In the genomic region with DNA sequence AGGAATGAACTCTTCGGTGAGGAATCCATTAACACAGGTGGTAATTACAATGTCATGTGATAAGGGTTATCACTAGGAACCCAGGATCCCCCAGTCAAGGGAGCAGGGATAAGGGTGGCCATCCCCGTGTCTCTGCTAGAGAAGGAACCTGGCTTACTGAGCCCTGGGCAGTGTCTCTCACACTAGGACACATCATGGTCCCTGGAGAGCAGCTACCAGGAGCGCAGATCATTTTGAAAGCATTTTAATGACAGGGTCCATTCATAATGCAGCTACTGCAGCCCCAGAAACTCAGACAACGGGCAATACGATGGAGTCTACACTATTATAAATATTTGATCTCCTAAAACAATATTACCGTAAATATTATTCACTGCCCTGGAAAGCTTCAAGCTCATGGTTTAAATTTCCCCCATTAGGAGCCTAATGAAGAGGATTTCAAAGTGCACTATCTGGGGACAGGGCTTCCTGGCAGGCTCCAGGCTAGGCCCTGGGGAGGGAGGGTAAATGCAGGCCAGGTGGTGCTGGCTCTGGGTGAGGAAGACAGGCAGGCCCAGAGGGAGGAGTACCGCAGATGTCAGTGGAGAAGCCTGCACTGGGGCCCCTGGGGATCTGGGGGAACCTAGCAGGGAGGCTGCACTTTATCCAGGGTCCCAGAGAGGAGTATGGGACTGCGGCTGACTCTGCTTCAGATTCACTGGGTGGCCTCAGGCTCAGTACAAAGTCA, we compare ENCODE assay signal across 23 cellular contexts. TPM values are rescaled to one million over a fixed set of nuclear protein-coding genes. Genes with fewer than 3 reads are reported as not detected.
"Had no signal": no experiment of that assay in that cellular context is flagged by ENCODE, and none has a peak within 500 bp of the region (broad histone marks: within the 10 kb centered on the region; RNA-seq: fewer than 3 reads in every experiment).

No MANE protein-coding gene starts in this region.

- DNase-seq: activated CD4-positive, alpha-beta T cell treated with anti-CD3 and anti-CD28 coated beads for 1 hour; activated T-cell treated with anti-CD3 and anti-CD28 coated beads, Interleukin-2, amount 50 U/mL, for 1 hour; adrenal gland; brain microvascular endothelial cell; caudate nucleus; effector memory CD4-positive, alpha-beta T cell; foreskin melanocyte; hippocampal formation; kidney glomerular epithelial cell; left ventricle myocardium inferior; naive thymus-derived CD8-positive, alpha-beta T cell; pancreas; psoas muscle; right cardiac atrium; stimulated activated CD4-positive, alpha-beta T cell treated with anti-CD3 and anti-CD28 coated beads, Interleukin-12 subunit alpha, Interleukin-12 subunit beta, amount 100 ng/mL, for 4 hours; stomach had no signal

- H3K27me3 ChIP-seq: adrenal gland, ascending aorta, brain microvascular endothelial cell, pancreas, suprapubic skin, tibial nerve had no signal

- H3K27ac ChIP-seq: adrenal gland, ascending aorta, brain microvascular endothelial cell, left ventricle myocardium inferior, pancreas, psoas muscle, stomach, suprapubic skin, tibial nerve had no signal

- H3K36me3 ChIP-seq: adrenal gland, ascending aorta, brain microvascular endothelial cell, left ventricle myocardium inferior, pancreas, stomach, suprapubic skin, tibial nerve had no signal

- H3K4me1 Mint-ChIP-seq: activated T-helper 17 cell treated with anti-CD3 and anti-CD28 coated beads, Interleukin-2, amount 50 U/mL, for 72 hours had no signal

- H3K4me3 ChIP-seq: adrenal gland, ascending aorta, left ventricle myocardium inferior, pancreas, psoas muscle, stomach, suprapubic skin, tibial nerve had no signal

- H3K27ac Mint-ChIP-seq: activated naive CD8-positive, alpha-beta T cell; activated T-helper 17 cell treated with anti-CD3 and anti-CD28 coated beads, Interleukin-2, amount 50 U/mL, for 72 hours; mesothelial cell of epicardium had no signal

- H3K9me3 Mint-ChIP-seq: activated T-helper 17 cell treated with anti-CD3 and anti-CD28 coated beads, Interleukin-2, amount 50 U/mL, for 72 hours; mesothelial cell of epicardium; naive thymus-derived CD8-positive, alpha-beta T cell had no signal

- H3K36me3 Mint-ChIP-seq: activated naive CD8-positive, alpha-beta T cell; mesothelial cell of epicardium; naive thymus-derived CD8-positive, alpha-beta T cell had no signal

- H3K9me3 ChIP-seq: adrenal gland, ascending aorta, left ventricle myocardium inferior, pancreas, psoas muscle, stomach, suprapubic skin, tibial nerve had no signal

- H3K4me3 Mint-ChIP-seq: activated naive CD8-positive, alpha-beta T cell; activated T-helper 17 cell treated with anti-CD3 and anti-CD28 coated beads, Interleukin-2, amount 50 U/mL, for 72 hours; mesothelial cell of epicardium; naive thymus-derived CD8-positive, alpha-beta T cell had no signal

- ATAC-seq: activated T-helper 17 cell treated with anti-CD3 and anti-CD28 coated beads, Interleukin-2, amount 50 U/mL, for 72 hours; esophagus mucosa; naive thymus-derived CD8-positive, alpha-beta T cell; pancreas; psoas muscle; right cardiac atrium had no signal

RNA-seq across cellular contexts. Expression of a gene that starts 52.6 kb away (rescaled TPM):
- total RNA-seq: activated T-helper 17 cell treated with anti-CD3 and anti-CD28 coated beads, Interleukin-2, amount 50 U/mL, for 72 hours; naive thymus-derived CD8-positive, alpha-beta T cell had no signal
